In genomic region chr19:32224371-32225244, GRCh38 we compare ENCODE assay signal across 8 cellular contexts.
DNase-seq lines count a peak whose midpoint lies in the region; ATAC-seq and TF ChIP-seq lines count a peak whose summit lies in the region.

No MANE protein-coding gene starts in this region.

- H3K27ac Mint-ChIP-seq in chondrocyte (ENCODE audit: unreplicated experiment), result no peak overlapping the region

- H3K9me3 ChIP-seq in left lung, result no peaks in the 10 kb centered on the region

- H3K36me3 ChIP-seq in left lung, result no peaks in the 10 kb centered on the region

- H3K9me3 Mint-ChIP-seq in chondrocyte (ENCODE audit: low read depth), result no peaks in the 10 kb centered on the region

- peaks cover 26 to 59% of the 10 kb centered on the region in 2 donors for H3K27me3 ChIP-seq in left lung

- no peak overlapping the region for H3K27ac ChIP-seq in left lung

- peak overlapping the region; percentile 70 for H3K4me3 Mint-ChIP-seq in chondrocyte (ENCODE audit: unreplicated experiment)

- intact Hi-C loops in left lung (cut with DNase I), result loop anchor here in 1 of 2 donors (10.0 kb wide), 1 partner anchor 1540 kb away; no protein-coding TSS in a partner anchor

- peak; percentile 99 for TF ChIP-seq CTCF in LNCaP clone FGC (IDR thresholded peaks at IDR 0.05; ENCODE audit: control insufficient read depth, extremely low read depth, insufficient read depth)
- TF ChIP-seq CTCF in chondrocyte (IDR thresholded peaks at IDR 0.05), result peak; percentile 100
- peak; percentile 99 to 100 for TF ChIP-seq CTCF in left lung (IDR thresholded peaks at IDR 0.05)

- peaks cover 39% of the 10 kb centered on the region for H3K27me3 Mint-ChIP-seq in chondrocyte (ENCODE audit: low read depth)

- H3K4me1 Mint-ChIP-seq in chondrocyte (ENCODE audit: low read depth), result peaks cover 3% of the 10 kb centered on the region

- peaks cover 4 to 10% of the 10 kb centered on the region in 2 donors for H3K4me1 ChIP-seq in left lung

- H3K4me3 ChIP-seq in LNCaP clone FGC (ENCODE audit: low read depth, low read length) (no peak overlapping the region), left lung (peak overlapping the region in 1 of 2 donors; percentile 11)

- H3K36me3 Mint-ChIP-seq in chondrocyte (ENCODE audit: low read depth), result no peaks in the 10 kb centered on the region

- DNase-seq in AG20443 (ENCODE audit: low spot score) (peak; percentile 95), LNCaP clone FGC (ENCODE audit: low read depth) (peak; percentile 8), chondrocyte (ENCODE audit: low spot score) (no peak), left lung (peak; percentile 52 to 94), cerebellar nuclear complex (lab: John Stamatoyannopoulos, UW) (no peak)
- DNase-seq in stimulated activated CD4-positive, alpha-beta T cell treated with anti-CD3 and anti-CD28 coated beads, Interleukin-4, amount 100 ng/mL, for 24 hours, result peak; percentile 57

- ATAC-seq in GM18868 (IDR thresholded peaks at IDR 0.05; ENCODE audit: unreplicated experiment) (peak; percentile 71), left lung (peak; percentile 100)
- ATAC-seq in activated CD4-positive, CD25-positive, alpha-beta regulatory T cell treated with anti-CD3 and anti-CD28 coated beads, Interleukin-2, amount 50 U/mL, for 24 hours, result peak; percentile 64 to 66

Comparison
In these comparisons a context has a peak if more than half of its experiments do, and no peak if none do; other contexts are left out.
1. DNase-seq: peak in AG20443 (single experiment), LNCaP clone FGC (single experiment), left lung (2 of 2) and stimulated activated CD4-positive, alpha-beta T cell treated with anti-CD3 and anti-CD28 coated beads, Interleukin-4, amount 100 ng/mL, for 24 hours (single experiment); none in chondrocyte (single experiment) and cerebellar nuclear complex (0 of 2).
2. Peak in every context shown above with its lines, with median percentiles within 50 percentile points of each other: ATAC-seq and CTCF ChIP-seq.